In genomic region chr14:101761032-101761880, GRCh38 we compare ENCODE assay signal across 1 cellular context.
A peak's percentile ranks its signal among the peaks of the same experiment; 100 is the strongest.
TF ChIP-seq lines count a peak whose summit lies in the region.

PPP2R5C (plus strand) TSS chr14:101761709; CDS start chr14:101761894, 185 bp downstream.

TF ChIP-seq in HEK293, 187 proteins besides CTCF, POLR2A, EP300 and RAD21 (continued from another document and continues in another):
- TF ChIP-seq ZNF398 (tag by site-specific recombination; IDR thresholded peaks at IDR 0.05) (peak; percentile 94), ZNF785 (tag by site-specific recombination; IDR thresholded peaks at IDR 0.05) (peak; percentile 52; the same call in 1 of the 2 replicates), ZNF629 (tag by site-specific recombination; IDR thresholded peaks at IDR 0.05) (0 out of 2 replicates have a peak, but pooled peaks have one; percentile 49), ZNF660 (tag by site-specific recombination; IDR thresholded peaks at IDR 0.05) (no peak), GLIS1 (tag by site-specific recombination; IDR thresholded peaks at IDR 0.05) (peak; percentile 84), HIC1 (tag by site-specific recombination; IDR thresholded peaks at IDR 0.05) (peak; percentile 41; the same call in 1 of the 2 replicates), ZNF211 (tag by site-specific recombination; IDR thresholded peaks at IDR 0.05; ENCODE audit: low read depth) (no peak), ZNF423 (tag by site-specific recombination; IDR thresholded peaks at IDR 0.05) (peak; percentile 52), GLI4 (tag by site-specific recombination; IDR thresholded peaks at IDR 0.05) (no peak), ZNF354C (tag by site-specific recombination; IDR thresholded peaks at IDR 0.05; ENCODE audit: borderline replicate concordance, low read depth) (no peak), ZNF266 (tag by site-specific recombination; IDR thresholded peaks at IDR 0.05; ENCODE audit: low read depth) (no peak), ZNF366 (tag by site-specific recombination; conservative IDR thresholded peaks at IDR 0.05) (no peak), ZNF791 (tag by site-specific recombination; IDR thresholded peaks at IDR 0.05) (no peak), SP2 (tag by site-specific recombination; IDR thresholded peaks at IDR 0.05) (peak; percentile 58), ZNF768 (tag by site-specific recombination; IDR thresholded peaks at IDR 0.05) (no peak; the same call in 1 of the 2 replicates), ZNF639 (tag by site-specific recombination; IDR thresholded peaks at IDR 0.05) (0 out of 2 replicates have a peak, but pooled peaks have one; percentile 24), ZNF561 (tag by site-specific recombination; IDR thresholded peaks at IDR 0.05; ENCODE audit: borderline replicate concordance) (peak; percentile 34; the same call in 1 of the 2 replicates), ZNF514 (tag by site-specific recombination; IDR thresholded peaks at IDR 0.05) (no peak), ZBTB26 (tag by site-specific recombination; optimal IDR thresholded peaks at IDR 0.05) (peak; percentile 94), PBX3 (CRISPR knock-in tag; IDR thresholded peaks at IDR 0.05) (no peak), OVOL3 (tag by site-specific recombination; IDR thresholded peaks at IDR 0.05) (no peak; the same call in 1 of the 2 replicates), BCL11A (tag by site-specific recombination; IDR thresholded peaks at IDR 0.05; ENCODE audit: low read depth) (peak; percentile 98), ZNF324 (tag by site-specific recombination; IDR thresholded peaks at IDR 0.05) (peak; percentile 82; the same call in 1 of the 2 replicates), PATZ1 (tag by site-specific recombination; IDR thresholded peaks at IDR 0.05) (peak; percentile 93), SCRT1 (tag by site-specific recombination; IDR thresholded peaks at IDR 0.05; ENCODE audit: borderline replicate concordance) (no peak), ZNF513 (tag by site-specific recombination; IDR thresholded peaks at IDR 0.05) (no peak), OSR2 (tag by site-specific recombination; IDR thresholded peaks at IDR 0.05) (0 out of 2 replicates have a peak, but pooled peaks have one; percentile 18), ZNF175 (tag by site-specific recombination; IDR thresholded peaks at IDR 0.05) (no peak), ZNF362 (tag by site-specific recombination; IDR thresholded peaks at IDR 0.05) (no peak), WT1 (tag by site-specific recombination; IDR thresholded peaks at IDR 0.05) (no peak), ZNF548 (tag by site-specific recombination; IDR thresholded peaks at IDR 0.05) (no peak), ZNF654 (tag by site-specific recombination; IDR thresholded peaks at IDR 0.05; ENCODE audit: low read depth) (no peak), ZNF404 (tag by site-specific recombination; IDR thresholded peaks at IDR 0.05) (no peak), AEBP2 (tag by site-specific recombination; IDR thresholded peaks at IDR 0.05; ENCODE audit: borderline replicate concordance) (no peak), ZNF776 (tag by site-specific recombination; IDR thresholded peaks at IDR 0.05; ENCODE audit: borderline replicate concordance) (no peak), ZBTB7A (tag by site-specific recombination; IDR thresholded peaks at IDR 0.05; ENCODE audit: low read depth) (peak; percentile 92), ZNF585B (tag by site-specific recombination; IDR thresholded peaks at IDR 0.05) (no peak), ZFP3 (tag by site-specific recombination; IDR thresholded peaks at IDR 0.05; ENCODE audit: low read depth) (no peak), ELK4 (IDR thresholded peaks at IDR 0.05; ENCODE audit: borderline replicate concordance, low read depth, low read length) (no peak), ZNF433 (tag by site-specific recombination; IDR thresholded peaks at IDR 0.05; ENCODE audit: low read depth) (no peak), ZNF302 (tag by site-specific recombination; IDR thresholded peaks at IDR 0.05; ENCODE audit: low read depth) (no peak), ZNF292 (tag by site-specific recombination; IDR thresholded peaks at IDR 0.05; ENCODE audit: borderline replicate concordance, low read depth) (no peak), BCL6B (tag by site-specific recombination; IDR thresholded peaks at IDR 0.05) (no peak), ZNF221 (tag by site-specific recombination; IDR thresholded peaks at IDR 0.05; ENCODE audit: borderline replicate concordance) (no peak), ZNF214 (tag by site-specific recombination; IDR thresholded peaks at IDR 0.05; ENCODE audit: borderline replicate concordance) (no peak), MZF1 (tag by site-specific recombination; IDR thresholded peaks at IDR 0.05; ENCODE audit: borderline replicate concordance) (no peak), HOXC10 (CRISPR knock-in tag; IDR thresholded peaks at IDR 0.05) (no peak), SALL2 (tag by site-specific recombination; IDR thresholded peaks at IDR 0.05; ENCODE audit: borderline replicate concordance) (no peak), ZNF146 (tag by site-specific recombination; IDR thresholded peaks at IDR 0.05) (peak; percentile 3; the same call in 1 of the 2 replicates), GFI1B (tag by site-specific recombination; IDR thresholded peaks at IDR 0.05) (no peak)
